In the genomic region with DNA sequence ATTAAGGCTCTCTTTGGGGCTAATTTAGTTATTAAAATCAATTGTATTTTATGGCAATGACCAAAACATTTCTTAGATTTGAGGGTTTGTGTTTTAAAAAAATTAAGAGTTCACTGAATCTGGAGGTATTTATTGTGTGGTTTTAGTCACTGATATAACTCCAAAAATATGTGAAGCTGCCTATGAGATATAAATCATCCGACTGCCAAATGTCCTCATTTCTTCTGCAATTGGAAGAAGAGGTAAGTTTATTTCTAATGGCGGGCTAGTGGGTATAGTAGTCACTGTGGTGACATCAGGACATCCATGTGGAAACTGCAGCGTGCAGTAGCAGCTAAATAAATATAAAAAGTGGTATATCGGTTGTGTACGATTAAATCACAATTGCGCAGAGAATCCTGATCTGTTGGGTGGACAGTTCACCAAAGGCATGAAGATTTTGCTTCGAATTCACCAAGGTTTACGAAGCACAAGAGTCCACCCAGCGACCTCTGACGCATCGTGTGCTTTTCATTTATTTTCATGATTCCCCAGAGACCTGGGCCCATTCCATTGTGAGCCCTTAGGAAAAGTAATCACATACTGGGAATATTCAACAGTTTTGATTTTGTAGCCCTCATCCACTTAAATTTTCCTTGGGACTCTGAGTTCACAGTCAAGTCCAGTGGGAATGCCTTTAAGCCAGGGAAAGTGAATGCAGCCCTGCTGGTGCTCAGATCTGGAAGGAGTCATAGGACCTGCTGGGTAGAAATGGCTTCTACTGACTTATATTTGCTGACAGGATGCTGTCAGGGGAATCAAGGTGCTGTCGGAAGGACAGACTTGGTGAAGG, we compare ENCODE assay signal across 1 cellular context.
TF ChIP-seq lines count a peak whose summit lies in the region.

No MANE protein-coding gene starts in this region.

TF ChIP-seq in A549, 52 proteins besides CTCF, POLR2A, EP300 and RAD21 (continued from another document):
- TF ChIP-seq, protein P1, sequence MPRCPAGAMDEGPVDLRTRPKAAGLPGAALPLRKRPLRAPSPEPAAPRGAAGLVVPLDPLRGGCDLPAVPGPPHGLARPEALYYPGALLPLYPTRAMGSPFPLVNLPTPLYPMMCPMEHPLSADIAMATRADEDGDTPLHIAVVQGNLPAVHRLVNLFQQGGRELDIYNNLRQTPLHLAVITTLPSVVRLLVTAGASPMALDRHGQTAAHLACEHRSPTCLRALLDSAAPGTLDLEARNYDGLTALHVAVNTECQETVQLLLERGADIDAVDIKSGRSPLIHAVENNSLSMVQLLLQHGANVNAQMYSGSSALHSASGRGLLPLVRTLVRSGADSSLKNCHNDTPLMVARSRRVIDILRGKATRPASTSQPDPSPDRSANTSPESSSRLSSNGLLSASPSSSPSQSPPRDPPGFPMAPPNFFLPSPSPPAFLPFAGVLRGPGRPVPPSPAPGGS (IDR thresholded peaks at IDR 0.05): no peak
- TF ChIP-seq ZFP36 (IDR thresholded peaks at IDR 0.05; ENCODE audit: borderline replicate concordance, partially characterized antibody): no peak
